8 cellular contexts compared by ENCODE assay signal in genomic region chr16:21952793-21953540, GRCh38.
A peak's percentile ranks its signal among the peaks of the same experiment; 100 is the strongest.
DNase-seq lines count a peak whose midpoint lies in the region; ATAC-seq and TF ChIP-seq lines count a peak whose summit lies in the region.

Gene UQCRC2, plus strand, starts transcription at chr16:21953361. Its CDS starts 63 bp downstream, at chr16:21953424.

- DNase-seq in AG10803 (ENCODE audit: low read depth), result peak; percentile 91
- peak; percentile 96 for DNase-seq in NCI-H345 treated with DMSO at 0.1 percent for 48 hours (lab: John Stamatoyannopoulos, UW; ENCODE audit: unreplicated experiment)
- DNase-seq in activated CD4-positive, CD25-positive, alpha-beta regulatory T cell (lab: John Stamatoyannopoulos, UW), result peak; percentile 64 to 73 (median 68)
- peak; percentile 51 to 95 (median 87) for DNase-seq in caudate nucleus (lab: John Stamatoyannopoulos, UW)
- peak; percentile 95 for DNase-seq in iris pigment epithelial cell (ENCODE audit: low read depth)
- DNase-seq in stimulated activated CD4-positive, alpha-beta T cell treated with anti-CD3 and anti-CD28 coated beads, Interleukin-12 subunit alpha, Interleukin-12 subunit beta, amount 100 ng/mL, for 24 hours (ENCODE audit: low read depth in 2 of 2), result peak; percentile 73 to 81

- no peak for TF ChIP-seq CTCF in AG10803 (conservative IDR thresholded peaks at IDR 0.05; ENCODE audit: low read length)

- ATAC-seq in GM19035 (IDR thresholded peaks at IDR 0.05; ENCODE audit: unreplicated experiment) (peak; percentile 88), HG03342 (IDR thresholded peaks at IDR 0.05; ENCODE audit: unreplicated experiment) (peak; percentile 83)

- peak within 1 kb of the TSS; percentile 100 for H3K27ac ChIP-seq in caudate nucleus (ENCODE audit: low read depth, low read length)

- peak within 1 kb of the TSS; percentile 72 for H3K4me3 ChIP-seq in AG10803 (ENCODE audit: low read length)

Comparison
In these comparisons a context has a peak if more than half of its experiments do, and no peak if none do; other contexts are left out.
1. Peak in every context shown above with its lines: DNase-seq, ATAC-seq, H3K4me3 ChIP-seq and H3K27ac ChIP-seq.